In the genomic region with DNA sequence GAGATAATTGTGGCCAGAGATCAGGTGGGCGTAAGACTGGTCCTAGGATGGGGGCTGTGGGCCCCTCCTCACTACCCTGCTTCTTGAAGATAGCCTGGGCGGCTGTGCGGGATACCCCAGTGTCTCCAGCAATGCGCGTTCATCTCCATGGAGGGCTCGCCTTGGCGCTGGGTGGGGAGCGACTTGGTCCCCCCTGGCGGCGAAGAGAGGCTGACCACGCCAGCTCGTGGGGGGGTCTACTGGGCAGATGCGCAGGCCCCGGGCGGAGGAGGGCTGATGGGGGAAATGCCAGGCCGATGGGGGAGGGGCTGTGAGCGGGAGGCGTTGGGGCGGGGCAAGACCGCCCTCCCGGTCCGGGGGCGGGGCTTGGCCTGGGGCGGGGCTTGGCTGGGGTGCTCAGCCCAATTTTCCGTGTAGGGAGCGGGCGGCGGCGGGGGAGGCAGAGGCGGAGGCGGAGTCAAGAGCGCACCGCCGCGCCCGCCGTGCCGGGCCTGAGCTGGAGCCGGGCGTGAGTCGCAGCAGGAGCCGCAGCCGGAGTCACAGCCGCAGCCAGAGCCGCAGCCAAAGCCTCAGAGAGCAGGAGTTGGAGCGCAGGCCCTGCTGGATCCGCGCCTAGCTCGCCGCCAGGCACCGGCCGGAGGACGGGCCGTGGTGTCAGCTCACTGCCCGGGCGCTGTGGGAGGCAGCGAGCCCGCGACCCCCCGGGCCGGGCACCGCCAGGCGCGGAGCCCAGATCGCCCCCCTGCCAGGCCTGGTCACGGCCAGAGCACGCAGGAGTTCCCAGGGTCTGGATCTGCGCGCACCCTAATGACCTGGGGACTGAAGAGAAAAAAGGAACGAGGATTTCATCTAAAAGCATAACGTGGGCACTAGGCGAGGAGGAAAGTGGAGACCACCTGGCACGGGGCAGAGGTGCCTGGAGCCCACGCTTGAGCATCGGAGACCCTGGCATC, we compare ENCODE assay signal across 8 cellular contexts. TPM values are rescaled to one million over a fixed set of nuclear protein-coding genes. Genes with fewer than 3 reads are reported as not detected.
DNase-seq lines count a peak whose midpoint lies in the region; ATAC-seq and TF ChIP-seq lines count a peak whose summit lies in the region.

A gene with protein sequence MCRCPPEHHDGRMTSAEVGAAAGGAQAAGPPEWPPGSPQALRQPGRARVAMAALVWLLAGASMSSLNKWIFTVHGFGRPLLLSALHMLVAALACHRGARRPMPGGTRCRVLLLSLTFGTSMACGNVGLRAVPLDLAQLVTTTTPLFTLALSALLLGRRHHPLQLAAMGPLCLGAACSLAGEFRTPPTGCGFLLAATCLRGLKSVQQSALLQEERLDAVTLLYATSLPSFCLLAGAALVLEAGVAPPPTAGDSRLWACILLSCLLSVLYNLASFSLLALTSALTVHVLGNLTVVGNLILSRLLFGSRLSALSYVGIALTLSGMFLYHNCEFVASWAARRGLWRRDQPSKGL (plus strand): TSS at position 509 of the 953 bp plus-strand sequence. CDS start 670 bp downstream, outside the sequence.

- H3K4me1 Mint-ChIP-seq in Calu3 (ENCODE audit: low read depth, unreplicated experiment) = peaks cover 8% of the 10 kb centered on the region

- no peaks in the 10 kb centered on the region for H4K20me1 ChIP-seq in OCI-LY3 (ENCODE audit: insufficient read depth, low read length)

- peak within 1 kb of the TSS; percentile 80 for H2AFZ ChIP-seq in OCI-LY3 (ENCODE audit: low read depth, low read length)

- no TSS peak for BruUV-seq in Calu3 (replicated peaks; lab: Mats Ljungman, UMichigan)

- H3K4me3 Mint-ChIP-seq in Calu3 (ENCODE audit: low read depth, unreplicated experiment) = peak within 1 kb of the TSS; percentile 75

- peak; percentile 35 for TF ChIP-seq POLR2A in erythroblast (IDR thresholded peaks at IDR 0.05; ENCODE audit: low read length)

- H3K79me2 ChIP-seq in OCI-LY3 (ENCODE audit: low read length) = no peaks in the 10 kb centered on the region

- peaks cover 2% of the 10 kb centered on the region; the same call in 1 of the 2 replicates for H3K9me3 ChIP-seq in HUES6 (ENCODE audit: control insufficient read depth, insufficient read depth, low read depth, low read length)
- H3K9me3 ChIP-seq in OCI-LY3 (ENCODE audit: insufficient read depth, low read length) = no peaks in the 10 kb centered on the region
- H3K9me3 ChIP-seq in muscle layer of colon (ENCODE audit: low read length) = no peaks in the 10 kb centered on the region

- H3K36me3 Mint-ChIP-seq in Calu3 (ENCODE audit: insufficient read depth, unreplicated experiment) = peaks cover 24% of the 10 kb centered on the region

- peak within 1 kb of the TSS; percentile 66 for H3K4me3 ChIP-seq in HUES6 (ENCODE audit: low read depth, low read length)
- H3K4me3 ChIP-seq in OCI-LY3 (ENCODE audit: low read length) = peak within 1 kb of the TSS; percentile 81
- peak within 1 kb of the TSS; percentile 93 to 94 for H3K4me3 ChIP-seq in muscle layer of colon (ENCODE audit: low read depth in 1 of 2, low read length in 2 of 2)

- H3K27me3 Mint-ChIP-seq in Calu3 (ENCODE audit: unreplicated experiment) = no peaks in the 10 kb centered on the region

- peak within 1 kb of the TSS; percentile 80 for H3K4me2 ChIP-seq in OCI-LY3 (ENCODE audit: low read length)

- H3K4me1 ChIP-seq in HUES6 (ENCODE audit: control insufficient read depth, insufficient read depth, low read length) = peaks cover 13% of the 10 kb centered on the region
- H3K4me1 ChIP-seq in OCI-LY3 (ENCODE audit: low read length) = peaks cover 13% of the 10 kb centered on the region; the same call in 1 of the 2 replicates
- peaks cover 26% of the 10 kb centered on the region for H3K4me1 ChIP-seq in muscle layer of colon (ENCODE audit: insufficient read depth, low read length)

- intact Hi-C loops in Calu3 (cut with micrococcal nuclease; ENCODE audit: unreplicated experiment) = no loop called here

- ATAC-seq in GM21390 (IDR thresholded peaks at IDR 0.05; ENCODE audit: unreplicated experiment) = peak; percentile 74

- H3K36me3 ChIP-seq in HUES6 (ENCODE audit: control insufficient read depth, insufficient read depth, low read length) (no peaks in the 10 kb centered on the region), OCI-LY3 (replicated peaks; ENCODE audit: low read depth, low read length) (no peaks in the 10 kb centered on the region), muscle layer of colon (ENCODE audit: insufficient read depth, low read length) (no peaks in the 10 kb centered on the region)

- peaks cover 3% of the 10 kb centered on the region for H3K9me3 Mint-ChIP-seq in Calu3 (ENCODE audit: low read depth, unreplicated experiment)

- CTCF ChIA-PET in Calu3 (lab: Charles Lee) = interaction anchor here (0.6 to 4.0 kb wide), 17 partner anchors 10 to 1075 kb away, joined by 3 to 83 read pairs (median 4); a partner anchor contains a TSS

- H3K27me3 ChIP-seq in HUES6 (ENCODE audit: control insufficient read depth, insufficient read depth, low read length) (peaks cover 7% of the 10 kb centered on the region; the same call in 1 of the 2 replicates), OCI-LY3 (ENCODE audit: low read depth, low read length) (no peaks in the 10 kb centered on the region), muscle layer of colon (ENCODE audit: control insufficient read depth in 1 of 2, insufficient read depth in 2 of 2, low read length in 2 of 2) (no peaks in the 10 kb centered on the region)

- H3K27ac Mint-ChIP-seq in Calu3 (ENCODE audit: unreplicated experiment) = peak within 1 kb of the TSS; percentile 44

- H3K27ac ChIP-seq in HUES6 (ENCODE audit: low read depth, low read length) (no peak within 1 kb of the TSS), OCI-LY3 (ENCODE audit: low read length) (peak within 1 kb of the TSS; percentile 49), muscle layer of colon (ENCODE audit: low read depth, low read length) (peak within 1 kb of the TSS; percentile 94)

- DNase-seq in Calu3 (peak; percentile 94), erythroblast (lab: John Stamatoyannopoulos, UW) (peak; percentile 90 to 96)
- peak; percentile 98 for DNase-seq in activated T-cell treated with anti-CD3 and anti-CD28 coated beads, Interleukin-2, amount 50 U/mL, for 1 hour
- DNase-seq in stimulated activated CD8-positive, alpha-beta memory T cell treated with anti-CD3 and anti-CD28 coated beads, Interleukin-7, amount 100 ng/mL, for 1 hour (ENCODE audit: low read depth in 2 of 2) = peak; percentile 95

- TF ChIP-seq CTCF in Calu3 (IDR thresholded peaks at IDR 0.05; ENCODE audit: unreplicated experiment) (no peak), OCI-LY3 (IDR thresholded peaks at IDR 0.05; ENCODE audit: low read depth, low read length) (no peak)

- H3K9ac ChIP-seq in HUES6 (ENCODE audit: low read length) (peak within 1 kb of the TSS; percentile 64), OCI-LY3 (ENCODE audit: low read length) (peak within 1 kb of the TSS; percentile 74), muscle layer of colon (ENCODE audit: low read length) (peak within 1 kb of the TSS; percentile 76)

RNA-seq across cellular contexts. Expression of the gene that starts here (rescaled TPM):
- total RNA-seq in Calu3 (2022) = 3.2 and 4.0 TPM in 2 replicates
